Comparison of ENCODE assay signal across 8 cellular contexts in genomic region chr1:179814513-179814838, GRCh38.
DNase-seq lines count a peak whose midpoint lies in the region; ATAC-seq and TF ChIP-seq lines count a peak whose summit lies in the region.

No MANE protein-coding gene starts in this region.

- ATAC-seq in GM19467 (IDR thresholded peaks at IDR 0.05; ENCODE audit: unreplicated experiment) (peak; percentile 9), mucosa of descending colon (peak; percentile 60)

- H3K9me3 ChIP-seq in colonic mucosa (no peaks in the 10 kb centered on the region), mucosa of descending colon (no peaks in the 10 kb centered on the region)

- peak overlapping the region; percentile 58; the same call in 1 of the 2 replicates for H3K4me2 ChIP-seq in KMS-11

- DNase-seq in AG20443 (ENCODE audit: low spot score), result peak; percentile 82
- DNase-seq in colonic mucosa, result no peak
- peak in 1 of 3 donors; percentile 64 for DNase-seq in mucosa of descending colon
- no peak for DNase-seq in DMS79 treated with DMSO at 0.1 percent for 48 hours (lab: John Stamatoyannopoulos, UW)
- no peak for DNase-seq in NCI-H524 (lab: John Stamatoyannopoulos, UW)
- DNase-seq in GM13977 (ENCODE audit: low spot score), result no peak

- no peaks in the 10 kb centered on the region for H3K79me2 ChIP-seq in KMS-11 (ENCODE audit: insufficient read depth, low read depth)

- intact Hi-C loops in colonic mucosa (cut with DNase I), result no loop called here
- intact Hi-C loops in mucosa of descending colon (cut with DNase I, micrococcal nuclease), result loop anchor here (5.0 kb wide), 1 partner anchor 107 kb away; no protein-coding TSS in a partner anchor

- H3K4me3 ChIP-seq in KMS-11 (IDR thresholded peaks at IDR 0.05; ENCODE audit: insufficient read depth, low read depth, low read length) (no peak overlapping the region), colonic mucosa (peak overlapping the region; percentile 12), mucosa of descending colon (no peak overlapping the region)

- H3K4me1 ChIP-seq in KMS-11 (ENCODE audit: low read depth, poor library complexity, severe bottlenecking) (peaks cover 5% of the 10 kb centered on the region), colonic mucosa (no peaks in the 10 kb centered on the region), mucosa of descending colon (ENCODE audit: low read depth) (peaks cover 13% of the 10 kb centered on the region)

- H3K27ac ChIP-seq in KMS-11 (no peak overlapping the region), colonic mucosa (no peak overlapping the region)

- in situ Hi-C loops in GM13977 (cut with MboI; ENCODE audit: low pct_unique_long_range_greater_than_20kb, low sequenced_read_pairs, unreplicated experiment), result no loop called here

- H3K27me3 ChIP-seq in KMS-11 (ENCODE audit: insufficient read depth, low read depth) (no peaks in the 10 kb centered on the region), colonic mucosa (no peaks in the 10 kb centered on the region)

- H4K20me1 ChIP-seq in KMS-11 (ENCODE audit: insufficient read depth), result no peaks in the 10 kb centered on the region

- no peak for TF ChIP-seq CTCF in KMS-11 (conservative IDR thresholded peaks at IDR 0.05; ENCODE audit: low read depth, low read length)
- no peak for TF ChIP-seq CTCF in colonic mucosa (IDR thresholded peaks at IDR 0.05)
- no peak for TF ChIP-seq CTCF in mucosa of descending colon (IDR thresholded peaks at IDR 0.05)
- no peak for TF ChIP-seq CTCF in GM13977 (IDR thresholded peaks at IDR 0.05; ENCODE audit: extremely low read depth, insufficient read depth, missing control alignments)

- H3K9ac ChIP-seq in KMS-11 (no peak overlapping the region; the same call in 1 of the 2 replicates), colonic mucosa (ENCODE audit: low read depth in 2 of 2, low read length in 2 of 2) (peak overlapping the region; percentile 22 to 61)

- H3K36me3 ChIP-seq in KMS-11 (ENCODE audit: insufficient read depth), result no peaks in the 10 kb centered on the region
- no peaks in the 10 kb centered on the region for H3K36me3 ChIP-seq in colonic mucosa
- H3K36me3 ChIP-seq in mucosa of descending colon (ENCODE audit: low read depth), result no peaks in the 10 kb centered on the region

- H2AFZ ChIP-seq in KMS-11 (ENCODE audit: low read depth), result peak overlapping the region; percentile 81
